18 cellular contexts compared by ENCODE assay signal in genomic region chr6:49052901-49053300, GRCh38.
A peak's percentile ranks its signal among the peaks of the same experiment; 100 is the strongest.
DNase-seq lines count a peak whose midpoint lies in the region; ATAC-seq, FAIRE-seq and TF ChIP-seq lines count a peak whose summit lies in the region.
"Had no signal": no experiment of that assay in that cellular context is flagged by ENCODE, and none has a peak within 500 bp of the region (broad histone marks: within the 10 kb centered on the region; RNA-seq: fewer than 3 reads in every experiment).

No MANE protein-coding gene starts in this region.

- FAIRE-seq in keratinocyte (lab: Jason Lieb, UNC) = no peak
- FAIRE-seq: A549, GM12892 had no signal

- WGBS in trophoblast cell (ENCODE audit: extremely low coverage, insufficient coverage, insufficient read length) = no CpG with 5 or more reads among the region's 2 CpGs

- no peak overlapping the region for H3K4ac ChIP-seq in trophoblast cell (ENCODE audit: low read depth, low read length)

- no peak for ATAC-seq in HG03571 (IDR thresholded peaks at IDR 0.05; ENCODE audit: unreplicated experiment)
- ATAC-seq: A549, GM23338 had no signal

- no peaks in the 10 kb centered on the region for H3K9me2 ChIP-seq in MM.1S (replicated peaks; ENCODE audit: insufficient read depth, low read length)

- H3K27ac Mint-ChIP-seq in T-helper 2 cell treated with Interferon-gamma antibody and Interleukin-4, amounts not matched to agents 5 μg/mL and 100 μg/mL, for 36 hours = no peak overlapping the region
- H3K27ac Mint-ChIP-seq: CD4-positive, alpha-beta memory T cell; GM23338 had no signal

- H3K36me3 ChIP-seq in MM.1S (replicated peaks; ENCODE audit: insufficient read depth, low read length) = no peaks in the 10 kb centered on the region
- no peaks in the 10 kb centered on the region for H3K36me3 ChIP-seq in keratinocyte (ENCODE audit: control insufficient read depth in 2 of 2, extremely low read depth in 1 of 2, insufficient read depth in 2 of 2, low read length in 2 of 2)
- no peaks in the 10 kb centered on the region for H3K36me3 ChIP-seq in trophoblast cell (ENCODE audit: control insufficient read depth in 1 of 2, insufficient read depth in 2 of 2, low read length in 2 of 2)
- H3K36me3 ChIP-seq: BE2C had no signal

- no peak overlapping the region for H4K12ac ChIP-seq in trophoblast cell (ENCODE audit: low read depth, low read length)

- dilution Hi-C loops in keratinocyte (cut with MboI; ENCODE audit: extremely low pct_ligation_motif_present, low sequenced_read_pairs) = no loop called here

- no peak overlapping the region for H2BK5ac ChIP-seq in trophoblast cell (ENCODE audit: low read depth, low read length, poor library complexity)

- no peaks in the 10 kb centered on the region for H3K27me3 Mint-ChIP-seq in T-helper 2 cell treated with Interferon-gamma antibody and Interleukin-4, amounts not matched to agents 5 μg/mL and 100 μg/mL, for 36 hours (ENCODE audit: low read depth)
- H3K27me3 Mint-ChIP-seq: CD4-positive, alpha-beta memory T cell had no signal

- peak overlapping the region; percentile 15; the same call in 1 of the 2 replicates for H3K27ac ChIP-seq in MM.1S (ENCODE audit: low read length)
- peak overlapping the region; percentile 72 for H3K27ac ChIP-seq in epithelial cell of prostate
- H3K27ac ChIP-seq in keratinocyte (ENCODE audit: control insufficient read depth, insufficient read depth, low read length) = peak overlapping the region; percentile 75
- no peak overlapping the region for H3K27ac ChIP-seq in trophoblast cell (ENCODE audit: low read depth, low read length)
- H3K27ac ChIP-seq: A549, C4-2B had no signal

- H3K18ac ChIP-seq in trophoblast cell (ENCODE audit: low read length) = no peak overlapping the region

- H2AK5ac ChIP-seq in trophoblast cell (ENCODE audit: low read length) = no peak overlapping the region

- H3K27me3 ChIP-seq in MM.1S (replicated peaks; ENCODE audit: insufficient read depth, low read length) = no peaks in the 10 kb centered on the region
- H3K27me3 ChIP-seq in keratinocyte (ENCODE audit: control insufficient read depth, extremely low read depth, insufficient read depth, low read length) = no peaks in the 10 kb centered on the region
- no peaks in the 10 kb centered on the region for H3K27me3 ChIP-seq in trophoblast cell (ENCODE audit: insufficient read depth, low read length)
- H3K27me3 ChIP-seq: BE2C had no signal

- H3K9ac ChIP-seq in MM.1S (ENCODE audit: low read length) (no peak overlapping the region), keratinocyte (ENCODE audit: control insufficient read depth, extremely low read depth, insufficient read depth, low read length) (peak overlapping the region; percentile 44), trophoblast cell (ENCODE audit: low read length) (no peak overlapping the region)

- DNase-seq in MM.1S = peak; percentile 34
- peak; percentile 49 for DNase-seq in amniotic epithelial cell (ENCODE audit: low read depth)
- DNase-seq in epithelial cell of prostate (ENCODE audit: low read depth, low spot score) = no peak
- DNase-seq in keratinocyte (ENCODE audit: low read depth, low spot score) = no peak
- no peak for DNase-seq in trophoblast cell
- DNase-seq in foreskin melanocyte = no peak
- no peak for DNase-seq in T-helper 2 cell treated with Interferon-gamma antibody and Interleukin-4, amounts not matched to agents 5 μg/mL and 100 μg/mL, for 36 hours (ENCODE audit: low spot score)
- DNase-seq: BE2C; CD4-positive, alpha-beta memory T cell; DMS79 treated with DMSO at 0.1 percent for 48 hours; EL; GDM1; H7 had no signal

- H2AFZ ChIP-seq in MM.1S (ENCODE audit: low read length) (no peak overlapping the region), keratinocyte (ENCODE audit: control insufficient read depth, low read length) (peak overlapping the region; percentile 64), trophoblast cell (ENCODE audit: insufficient read depth, low read length, poor library complexity) (no peak overlapping the region)
- H2AFZ ChIP-seq: GM23338 had no signal

- peaks cover 22% of the 10 kb centered on the region for H3K9me3 Mint-ChIP-seq in T-helper 2 cell treated with Interferon-gamma antibody and Interleukin-4, amounts not matched to agents 5 μg/mL and 100 μg/mL, for 36 hours

- H3K4me1 Mint-ChIP-seq in T-helper 2 cell treated with Interferon-gamma antibody and Interleukin-4, amounts not matched to agents 5 μg/mL and 100 μg/mL, for 36 hours (ENCODE audit: low read depth) = no peaks in the 10 kb centered on the region
- H3K4me1 Mint-ChIP-seq: CD4-positive, alpha-beta memory T cell had no signal

- H3K14ac ChIP-seq in trophoblast cell (ENCODE audit: low read length) = no peak overlapping the region

- H3K36me3 Mint-ChIP-seq in T-helper 2 cell treated with Interferon-gamma antibody and Interleukin-4, amounts not matched to agents 5 μg/mL and 100 μg/mL, for 36 hours (ENCODE audit: low read depth) = no peaks in the 10 kb centered on the region
- H3K36me3 Mint-ChIP-seq: CD4-positive, alpha-beta memory T cell had no signal

- TF ChIP-seq CTCF in MM.1S (IDR thresholded peaks at IDR 0.05; ENCODE audit: low read length) (no peak), keratinocyte (optimal IDR thresholded peaks at IDR 0.05 in 1 of 3, IDR thresholded peaks at IDR 0.05 in 1 of 3, conservative IDR thresholded peaks at IDR 0.05 in 1 of 3; ENCODE audit: extremely low read depth in 1 of 3, insufficient read depth in 2 of 3, low read length in 3 of 3) (no peak)

- H3K4me1 ChIP-seq in MM.1S (ENCODE audit: low read length) = no peaks in the 10 kb centered on the region
- peaks cover 31% of the 10 kb centered on the region for H3K4me1 ChIP-seq in keratinocyte (ENCODE audit: control insufficient read depth, extremely low read depth, insufficient read depth, low read length)
- H3K4me1 ChIP-seq in trophoblast cell (ENCODE audit: control insufficient read depth in 1 of 2, insufficient read depth in 2 of 2, low read length in 2 of 2) = no peaks in the 10 kb centered on the region
- H3K4me1 ChIP-seq: A549, BE2C had no signal

- no peaks in the 10 kb centered on the region for H3K9me3 ChIP-seq in MM.1S (replicated peaks; ENCODE audit: insufficient read depth, low read length)
- no peaks in the 10 kb centered on the region for H3K9me3 ChIP-seq in keratinocyte (ENCODE audit: control insufficient read depth, low read depth, low read length)
- no peaks in the 10 kb centered on the region for H3K9me3 ChIP-seq in trophoblast cell (ENCODE audit: insufficient read depth, low read depth, low read length)
- H3K9me3 ChIP-seq: A549, BE2C had no signal

- H4K8ac ChIP-seq in trophoblast cell (ENCODE audit: low read depth, low read length) = no peak overlapping the region

- no peak overlapping the region for H4K91ac ChIP-seq in trophoblast cell (ENCODE audit: low read depth, low read length)

- H3K79me1 ChIP-seq in trophoblast cell (ENCODE audit: low read length) = no peaks in the 10 kb centered on the region

- H2BK120ac ChIP-seq in trophoblast cell (ENCODE audit: insufficient read depth, low read length, poor library complexity) = no peak overlapping the region

- no peak overlapping the region for H3K4me2 ChIP-seq in MM.1S (ENCODE audit: low read depth, low read length)
- H3K4me2 ChIP-seq in keratinocyte (ENCODE audit: control insufficient read depth, extremely low read depth, insufficient read depth, low read depth, low read length) = peak overlapping the region; percentile 52
- no peak overlapping the region for H3K4me2 ChIP-seq in trophoblast cell (ENCODE audit: low read length)
- H3K4me2 ChIP-seq: A549, GM23338 had no signal

- H3K79me2 ChIP-seq in MM.1S (ENCODE audit: low read length) = no peaks in the 10 kb centered on the region
- H3K79me2 ChIP-seq in keratinocyte (ENCODE audit: control insufficient read depth, insufficient read depth, low read length) = no peaks in the 10 kb centered on the region
- H3K79me2 ChIP-seq in trophoblast cell (ENCODE audit: control insufficient read depth, insufficient read depth, low read length, poor library complexity) = no peaks in the 10 kb centered on the region

- no peak overlapping the region for H2BK12ac ChIP-seq in trophoblast cell (ENCODE audit: low read length)

- no peaks in the 10 kb centered on the region for H3F3A ChIP-seq in MM.1S (ENCODE audit: insufficient read depth, low read length)

- H3K4me3 Mint-ChIP-seq in T-helper 2 cell treated with Interferon-gamma antibody and Interleukin-4, amounts not matched to agents 5 μg/mL and 100 μg/mL, for 36 hours = no peak overlapping the region
- H3K4me3 Mint-ChIP-seq: CD4-positive, alpha-beta memory T cell; GM23338 had no signal

- H3K23ac ChIP-seq in trophoblast cell (ENCODE audit: low read length) = no peak overlapping the region

- H4K20me1 ChIP-seq in MM.1S (ENCODE audit: insufficient read depth, low read length) (no peaks in the 10 kb centered on the region), keratinocyte (ENCODE audit: control insufficient read depth, extremely low read depth, insufficient read depth, low read length) (no peaks in the 10 kb centered on the region)

- H3K4me3 ChIP-seq in MM.1S (ENCODE audit: low read length) (no peak overlapping the region), keratinocyte (ENCODE audit: control insufficient read depth in 2 of 3, extremely low read depth in 1 of 3, insufficient read depth in 2 of 3, low read depth in 1 of 3, low read length in 3 of 3) (no peak overlapping the region), trophoblast cell (ENCODE audit: low read depth, low read length) (no peak overlapping the region)
- H3K4me3 ChIP-seq: A549, GM23338 had no signal

- no peaks in the 10 kb centered on the region for H3K9me1 ChIP-seq in keratinocyte (ENCODE audit: control insufficient read depth, extremely low read depth, insufficient read depth, low read length)

Comparison
In these comparisons a context has a peak if more than half of its experiments do, and no peak if none do; other contexts are left out.
1. DNase-seq: peak in MM.1S (single experiment) and amniotic epithelial cell (single experiment); none in epithelial cell of prostate (single experiment), keratinocyte (single experiment), trophoblast cell (0 of 2), foreskin melanocyte (single experiment) and T-helper 2 cell treated with Interferon-gamma antibody and Interleukin-4, amounts not matched to agents 5 μg/mL and 100 μg/mL, for 36 hours (single experiment).